17 cellular contexts compared by ENCODE assay signal in the genomic region with DNA sequence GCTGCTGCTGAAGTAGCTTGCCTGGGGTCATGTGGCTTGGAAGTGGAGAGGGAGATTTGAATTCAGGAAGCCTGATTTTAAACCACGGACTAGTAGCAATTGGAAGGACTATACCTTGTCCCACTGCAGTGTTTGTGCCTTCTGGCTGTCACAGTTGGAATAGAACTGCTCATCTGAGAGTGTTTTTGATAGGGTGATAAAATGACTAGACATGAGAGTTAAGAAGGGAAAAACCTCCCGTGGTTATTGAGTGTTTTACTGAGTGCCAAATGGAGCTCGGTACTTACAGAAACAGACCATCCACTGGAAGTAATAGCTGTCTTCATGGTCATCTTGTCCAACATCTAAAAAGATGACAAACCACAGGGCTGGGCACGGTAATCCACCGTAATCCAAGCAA.
A peak's percentile ranks its signal among the peaks of the same experiment; 100 is the strongest.
DNase-seq lines count a peak whose midpoint lies in the region; ATAC-seq and TF ChIP-seq lines count a peak whose summit lies in the region.
"Had no signal": no experiment of that assay in that cellular context is flagged by ENCODE, and none has a peak within 500 bp of the region (broad histone marks: within the 10 kb centered on the region; RNA-seq: fewer than 3 reads in every experiment).

No MANE protein-coding gene starts in this region.

- no peaks in the 10 kb centered on the region for H4K20me1 ChIP-seq in KMS-11 (ENCODE audit: insufficient read depth)

- no peak for DNase-seq in activated naive CD8-positive, alpha-beta T cell treated with anti-CD3 and anti-CD28 coated beads, Interleukin-2, amount 50 U/mL, for 24 hours
- no peak for DNase-seq in activated naive CD8-positive, alpha-beta T cell treated with anti-CD3 and anti-CD28 coated beads for 36 hours
- DNase-seq in gastrocnemius medialis (no peak), NCI-H2107 treated with DMSO at 0.1 percent for 48 hours (lab: John Stamatoyannopoulos, UW; ENCODE audit: unreplicated experiment) (no peak)
- no peak for DNase-seq in activated CD4-positive, CD25-positive, alpha-beta regulatory T cell (lab: John Stamatoyannopoulos, UW)
- DNase-seq: DMS153, EL, HFFc6, NCI-H187 treated with DMSO at 0.1 percent for 48 hours, NCI-H446, OCI-M1, SHP77 treated with DMSO at 0.1 percent for 48 hours had no signal

- no peak for TF ChIP-seq CTCF in KMS-11 (conservative IDR thresholded peaks at IDR 0.05; ENCODE audit: low read depth, low read length)
- no peak for TF ChIP-seq CTCF in brain (conservative IDR thresholded peaks at IDR 0.05)
- no peak for TF ChIP-seq CTCF in gastrocnemius medialis (IDR thresholded peaks at IDR 0.05 in 4 of 5, conservative IDR thresholded peaks at IDR 0.05 in 1 of 5)

- peak overlapping the region; percentile 95 for H3K4me2 ChIP-seq in KMS-11

- no peak overlapping the region for H3K4me3 ChIP-seq in KMS-11 (IDR thresholded peaks at IDR 0.05; ENCODE audit: insufficient read depth, low read depth, low read length)
- H3K4me3 ChIP-seq in gastrocnemius medialis, result no peak overlapping the region

- no peaks in the 10 kb centered on the region for H3K36me3 ChIP-seq in KMS-11 (ENCODE audit: insufficient read depth)
- H3K36me3 ChIP-seq in gastrocnemius medialis, result no peaks in the 10 kb centered on the region

- in situ Hi-C loops in gastrocnemius medialis (cut with MboI; ENCODE audit: low sequenced_read_pairs in 4 of 4), result no loop called here

- intact Hi-C loops in gastrocnemius medialis (cut with DNase I; ENCODE audit: low total_unique reads), result no loop called here

- no peak overlapping the region for H3K4me3 Mint-ChIP-seq in activated naive CD8-positive, alpha-beta T cell treated with anti-CD3 and anti-CD28 coated beads, Interleukin-2, amount 50 U/mL, for 24 hours
- no peak overlapping the region for H3K4me3 Mint-ChIP-seq in activated naive CD8-positive, alpha-beta T cell treated with anti-CD3 and anti-CD28 coated beads for 36 hours
- H3K4me3 Mint-ChIP-seq in brain, result no peak overlapping the region
- H3K4me3 Mint-ChIP-seq: HFFc6, IgD-negative memory B cell had no signal

- no peak overlapping the region for H3K9ac ChIP-seq in KMS-11

- H3K4me1 Mint-ChIP-seq in activated naive CD8-positive, alpha-beta T cell treated with anti-CD3 and anti-CD28 coated beads, Interleukin-2, amount 50 U/mL, for 24 hours, result peaks cover 55% of the 10 kb centered on the region
- H3K4me1 Mint-ChIP-seq in activated naive CD8-positive, alpha-beta T cell treated with anti-CD3 and anti-CD28 coated beads for 36 hours, result peaks cover 25% of the 10 kb centered on the region
- H3K4me1 Mint-ChIP-seq in brain, result peaks cover 83% of the 10 kb centered on the region

- no peaks in the 10 kb centered on the region for H3K27me3 Mint-ChIP-seq in activated naive CD8-positive, alpha-beta T cell treated with anti-CD3 and anti-CD28 coated beads, Interleukin-2, amount 50 U/mL, for 24 hours
- H3K27me3 Mint-ChIP-seq in activated naive CD8-positive, alpha-beta T cell treated with anti-CD3 and anti-CD28 coated beads for 36 hours, result no peaks in the 10 kb centered on the region
- no peaks in the 10 kb centered on the region for H3K27me3 Mint-ChIP-seq in brain
- H3K27me3 Mint-ChIP-seq: IgD-negative memory B cell had no signal

- peaks cover 99% of the 10 kb centered on the region for H3K4me1 ChIP-seq in KMS-11 (ENCODE audit: low read depth, poor library complexity, severe bottlenecking)
- H3K4me1 ChIP-seq in gastrocnemius medialis, result peaks cover 75 to 93% of the 10 kb centered on the region in 2 donors

- no peaks in the 10 kb centered on the region for H3K9me3 ChIP-seq in gastrocnemius medialis

- peak overlapping the region; percentile 84; the same call in 1 of the 2 replicates for H3K27ac ChIP-seq in KMS-11
- H3K27ac ChIP-seq in gastrocnemius medialis, result peak overlapping the region; percentile 54 to 83 (median 72)
- H3K27ac ChIP-seq: C4-2B had no signal

- H3K27ac Mint-ChIP-seq in activated naive CD8-positive, alpha-beta T cell treated with anti-CD3 and anti-CD28 coated beads, Interleukin-2, amount 50 U/mL, for 24 hours, result peak overlapping the region; percentile 18
- no peak overlapping the region for H3K27ac Mint-ChIP-seq in activated naive CD8-positive, alpha-beta T cell treated with anti-CD3 and anti-CD28 coated beads for 36 hours
- H3K27ac Mint-ChIP-seq in brain, result peak overlapping the region in 3 of 5 experiments; percentile 66 to 89 (median 83)
- H3K27ac Mint-ChIP-seq: HFFc6, IgD-negative memory B cell had no signal

- TF ChIP-seq POLR2A in gastrocnemius medialis (IDR thresholded peaks at IDR 0.05), result no peak

- H3K27me3 ChIP-seq in KMS-11 (ENCODE audit: insufficient read depth, low read depth) (no peaks in the 10 kb centered on the region), gastrocnemius medialis (no peaks in the 10 kb centered on the region)

- ATAC-seq in activated naive CD8-positive, alpha-beta T cell treated with anti-CD3 and anti-CD28 coated beads, Interleukin-2, amount 50 U/mL, for 24 hours, result peak; percentile 58
- ATAC-seq in gastrocnemius medialis (no peak), HG02938 (IDR thresholded peaks at IDR 0.05; ENCODE audit: unreplicated experiment) (no peak)

- peaks cover 85% of the 10 kb centered on the region for H3K79me2 ChIP-seq in KMS-11 (ENCODE audit: insufficient read depth, low read depth)

- peaks cover 28% of the 10 kb centered on the region for H3K36me3 Mint-ChIP-seq in activated naive CD8-positive, alpha-beta T cell treated with anti-CD3 and anti-CD28 coated beads, Interleukin-2, amount 50 U/mL, for 24 hours (ENCODE audit: low read depth)
- H3K36me3 Mint-ChIP-seq in activated naive CD8-positive, alpha-beta T cell treated with anti-CD3 and anti-CD28 coated beads for 36 hours, result peaks cover 14% of the 10 kb centered on the region
- H3K36me3 Mint-ChIP-seq in brain, result peaks cover 62% of the 10 kb centered on the region

- no peaks in the 10 kb centered on the region for H3K9me3 Mint-ChIP-seq in activated naive CD8-positive, alpha-beta T cell treated with anti-CD3 and anti-CD28 coated beads, Interleukin-2, amount 50 U/mL, for 24 hours
- no peaks in the 10 kb centered on the region for H3K9me3 Mint-ChIP-seq in activated naive CD8-positive, alpha-beta T cell treated with anti-CD3 and anti-CD28 coated beads for 36 hours
- peaks cover 0 to 6% (median 0%) of the 10 kb centered on the region in 5 experiments for H3K9me3 Mint-ChIP-seq in brain
- H3K9me3 Mint-ChIP-seq: HFFc6, IgD-negative memory B cell had no signal

- H2AFZ ChIP-seq in KMS-11 (ENCODE audit: low read depth), result no peak overlapping the region
